1 cellular context compared by ENCODE assay signal in the genomic region with DNA sequence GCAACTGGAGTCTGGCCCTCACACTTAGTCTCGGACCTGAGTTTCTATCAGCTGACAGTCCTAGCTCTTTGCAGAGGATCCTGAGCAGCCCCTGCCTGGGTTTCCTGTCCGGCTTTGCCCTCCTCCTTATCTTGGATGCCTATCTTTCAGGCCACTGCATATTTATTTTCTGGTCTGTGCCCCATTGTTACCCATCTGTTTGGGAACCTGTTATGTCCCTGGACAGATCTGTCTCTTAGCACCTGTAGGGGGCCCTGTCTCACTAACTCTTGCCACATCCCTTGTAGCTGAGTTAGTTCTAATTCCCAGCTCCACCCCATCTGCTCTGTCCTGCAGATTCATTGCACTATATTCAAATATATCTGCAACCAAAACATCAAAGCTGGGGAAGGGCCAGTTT.
TF ChIP-seq lines count a peak whose summit lies in the region.

No MANE protein-coding gene starts in this region.

TF ChIP-seq in GM23338, 12 proteins besides CTCF, POLR2A, EP300 and RAD21 (continued from another document):
- no peak for TF ChIP-seq ZNF462 (CRISPR knock-in tag; IDR thresholded peaks at IDR 0.05)
